In genomic region chr13:22861958-22862466, GRCh38 we compare ENCODE assay signal across 19 cellular contexts.
DNase-seq lines count a peak whose midpoint lies in the region; ATAC-seq and TF ChIP-seq lines count a peak whose summit lies in the region.
"Had no signal": no experiment of that assay in that cellular context is flagged by ENCODE, and none has a peak within 500 bp of the region (broad histone marks: within the 10 kb centered on the region; RNA-seq: fewer than 3 reads in every experiment).

No MANE protein-coding gene starts in this region.

- H3K27me3 Mint-ChIP-seq in mesothelial cell of epicardium (ENCODE audit: low read depth), result no peaks in the 10 kb centered on the region
- H3K27me3 Mint-ChIP-seq: CD4-positive, alpha-beta T cell had no signal

- H3K9me3 Mint-ChIP-seq in mesothelial cell of epicardium, result peaks cover 4% of the 10 kb centered on the region
- H3K9me3 Mint-ChIP-seq: CD4-positive, alpha-beta T cell had no signal

- H3K4me3 Mint-ChIP-seq in mesothelial cell of epicardium, result no peak overlapping the region
- H3K4me3 Mint-ChIP-seq: CD14-positive monocyte; CD4-positive, alpha-beta T cell; CD8-positive, alpha-beta memory T cell; HFFc6 had no signal

- DNase-seq in NCI-H526 treated with DMSO at 0.1 percent for 48 hours (lab: John Stamatoyannopoulos, UW), result peak; percentile 52
- no peak for DNase-seq in mesothelial cell of epicardium (ENCODE audit: low spot score in 2 of 2, unreplicated experiment in 2 of 2)
- no peak for DNase-seq in COR-L47 (lab: John Stamatoyannopoulos, UW)
- DNase-seq in SHP77 (lab: John Stamatoyannopoulos, UW), result no peak
- DNase-seq in islet precursor cell, result no peak
- DNase-seq: ACHN; AML-193; BE2C; Calu3; CD4-positive, alpha-beta T cell; CD8-positive, alpha-beta memory T cell; DMS53; DMS79 treated with DMSO at 0.1 percent for 48 hours; GF-D8; GOT3; HFFc6 had no signal

- ATAC-seq in GM18511 (IDR thresholded peaks at IDR 0.05; ENCODE audit: unreplicated experiment) (peak; percentile 50), HG03354 (IDR thresholded peaks at IDR 0.05; ENCODE audit: poor library complexity, severe bottlenecking, unreplicated experiment) (peak; percentile 43)

- H3K4me1 Mint-ChIP-seq in mesothelial cell of epicardium, result no peaks in the 10 kb centered on the region
- H3K4me1 Mint-ChIP-seq: CD14-positive monocyte; CD8-positive, alpha-beta memory T cell had no signal

- peaks cover 2% of the 10 kb centered on the region for H3K36me3 Mint-ChIP-seq in mesothelial cell of epicardium
- H3K36me3 Mint-ChIP-seq: CD14-positive monocyte; CD8-positive, alpha-beta memory T cell had no signal

- TF ChIP-seq CTCF in mesothelial cell of epicardium (IDR thresholded peaks at IDR 0.05; ENCODE audit: unreplicated experiment), result no peak

- peak overlapping the region; percentile 7 for H3K27ac Mint-ChIP-seq in mesothelial cell of epicardium
- H3K27ac Mint-ChIP-seq: CD14-positive monocyte; CD4-positive, alpha-beta T cell; CD8-positive, alpha-beta memory T cell; HFFc6 had no signal
